ENCODE assay signal across 9 cellular contexts in genomic region chr11:46381046-46381835, GRCh38. TPM values are rescaled to one million over a fixed set of nuclear protein-coding genes. Genes with fewer than 3 reads are reported as not detected.
DNase-seq lines count a peak whose midpoint lies in the region; ATAC-seq, FAIRE-seq and TF ChIP-seq lines count a peak whose summit lies in the region.
"Had no signal": no experiment of that assay in that cellular context is flagged by ENCODE, and none has a peak within 500 bp of the region (broad histone marks: within the 10 kb centered on the region; RNA-seq: fewer than 3 reads in every experiment).

Gene MDK (plus strand): TSS chr11:46381669. CDS start chr11:46382058, 389 bp downstream.

- no peaks in the 10 kb centered on the region for H3K27me3 ChIP-seq in mesendoderm (ENCODE audit: insufficient read depth, low read length, poor library complexity)
- H3K27me3 ChIP-seq in upper lobe of left lung = peaks cover 0 to 10% (median 2%) of the 10 kb centered on the region in 4 donors

- no CpG with 5 or more reads among the region's 97 CpGs for WGBS in mesendoderm (ENCODE audit: extremely low coverage, insufficient coverage, low lambda C conversion rate)
- WGBS in upper lobe of left lung, 2 donors = 0% methylated on average over 13 of the region's 97 CpGs; no CpG with 5 or more reads in 1 of the 2 donors

- H2BK15ac ChIP-seq in mesendoderm (replicated peaks; ENCODE audit: low read depth) = no peak within 1 kb of the TSS

- H2AK5ac ChIP-seq in mesendoderm (ENCODE audit: low read length) = no peak within 1 kb of the TSS

- peak; percentile 11 for ATAC-seq in activated CD4-positive, alpha-beta T cell treated with anti-CD3 and anti-CD28 coated beads for 36 hours
- peak in 1 of 2 donors; percentile 34 for ATAC-seq in upper lobe of left lung (ENCODE audit: low FRiP score in 2 of 2)

- peaks cover 2% of the 10 kb centered on the region for H3K36me3 ChIP-seq in mesendoderm (ENCODE audit: control insufficient read depth, insufficient read depth, low read length)
- peaks cover 0 to 23% (median 14%) of the 10 kb centered on the region in 4 donors for H3K36me3 ChIP-seq in upper lobe of left lung

- H3K27ac Mint-ChIP-seq in activated CD4-positive, alpha-beta T cell treated with anti-CD3 and anti-CD28 coated beads for 36 hours = peak within 1 kb of the TSS; percentile 51

- peaks cover 8% of the 10 kb centered on the region for H3K4me1 Mint-ChIP-seq in activated CD4-positive, alpha-beta T cell treated with anti-CD3 and anti-CD28 coated beads for 36 hours

- peak; percentile 48 for DNase-seq in activated CD4-positive, alpha-beta T cell treated with anti-CD3 and anti-CD28 coated beads for 36 hours
- no peak for DNase-seq in activated CD4-positive, alpha-beta T cell treated with anti-CD3 and anti-CD28 coated beads, Interleukin-2, amount 50 U/mL, for 4 hours
- DNase-seq in NCI-H774 (lab: John Stamatoyannopoulos, UW) = peak; percentile 53
- peak in 1 of 2 donors; percentile 46 for DNase-seq in dermis microvascular lymphatic vessel endothelial cell (ENCODE audit: low read depth in 2 of 2)
- peak; percentile 81 for DNase-seq in mesendoderm
- peak in 1 of 2 donors; percentile 89 for DNase-seq in upper lobe of left lung
- no peak for DNase-seq in H54 (ENCODE audit: insufficient read length, low spot score)
- DNase-seq in NCI-H1048 (lab: John Stamatoyannopoulos, UW) = no peak

- H2BK120ac ChIP-seq in mesendoderm (ENCODE audit: low read depth, low read length) = peak within 1 kb of the TSS; percentile 39

- no peak for TF ChIP-seq CTCF in upper lobe of left lung (IDR thresholded peaks at IDR 0.05)

- peak within 1 kb of the TSS; percentile 72 for H3K4me3 Mint-ChIP-seq in activated CD4-positive, alpha-beta T cell treated with anti-CD3 and anti-CD28 coated beads for 36 hours

- peak within 1 kb of the TSS; percentile 76 for H2BK5ac ChIP-seq in mesendoderm (ENCODE audit: low read length)

- peaks cover 13% of the 10 kb centered on the region for H3K27me3 Mint-ChIP-seq in activated CD4-positive, alpha-beta T cell treated with anti-CD3 and anti-CD28 coated beads for 36 hours

- H3K9ac ChIP-seq in mesendoderm (ENCODE audit: low read length) = peak within 1 kb of the TSS; percentile 91

- H3K4me3 ChIP-seq in mesendoderm (ENCODE audit: low read length) (peak within 1 kb of the TSS; percentile 91), upper lobe of left lung (peak within 1 kb of the TSS; percentile 67 to 92 (median 74))

- H3K36me3 Mint-ChIP-seq in activated CD4-positive, alpha-beta T cell treated with anti-CD3 and anti-CD28 coated beads for 36 hours (ENCODE audit: low read depth) = peaks cover 17% of the 10 kb centered on the region

- no peaks in the 10 kb centered on the region for H3K79me2 ChIP-seq in mesendoderm (ENCODE audit: control insufficient read depth, insufficient read depth, low read length)

- H3K56ac ChIP-seq in mesendoderm (ENCODE audit: low read length) = peak within 1 kb of the TSS; percentile 92

- no peak within 1 kb of the TSS for H4K8ac ChIP-seq in mesendoderm (ENCODE audit: low read depth, low read length)

- peak within 1 kb of the TSS; percentile 88 for H3K4ac ChIP-seq in mesendoderm (ENCODE audit: low read depth, low read length)

- H3K27ac ChIP-seq in mesendoderm (ENCODE audit: low read depth, low read length) (peak within 1 kb of the TSS; percentile 96), upper lobe of left lung (peak within 1 kb of the TSS; percentile 71 to 88 (median 77))

- peak within 1 kb of the TSS; percentile 87 for H3K18ac ChIP-seq in mesendoderm (ENCODE audit: low read length)

- H4K5ac ChIP-seq in mesendoderm (ENCODE audit: low read length) = no peak within 1 kb of the TSS

- intact Hi-C loops in activated CD4-positive, alpha-beta T cell treated with anti-CD3 and anti-CD28 coated beads for 36 hours (cut with DNase I, micrococcal nuclease) = loop anchor here (1.0 to 5.0 kb wide), 4 partner anchors 11 to 260 kb away; partner anchors contain the start of genes DGKZ (in 1 of the 2) and PHF21A (in 1 of the 2)

- H3K79me1 ChIP-seq in mesendoderm (ENCODE audit: low read length) = no peaks in the 10 kb centered on the region

- peaks cover 3% of the 10 kb centered on the region for H3K4me1 ChIP-seq in mesendoderm (ENCODE audit: control insufficient read depth, low read depth, low read length)
- peaks cover 18 to 40% (median 27%) of the 10 kb centered on the region in 4 donors for H3K4me1 ChIP-seq in upper lobe of left lung

- FAIRE-seq in H54 (lab: Jason Lieb, UNC) = no peak
- FAIRE-seq: endometrium had no signal

- peak within 1 kb of the TSS; percentile 73 for H3K23ac ChIP-seq in mesendoderm (ENCODE audit: low read length)

- CTCF ChIA-PET in activated CD4-positive, alpha-beta T cell treated with anti-CD3 and anti-CD28 coated beads for 36 hours (lab: Charles Lee) = interaction anchor here (0.6 to 3.3 kb wide), 2 partner anchors 8 to 29 kb away, joined by 3 to 9 read pairs; no protein-coding TSS in a partner anchor

- no peak for TF ChIP-seq EP300 in upper lobe of left lung (IDR thresholded peaks at IDR 0.05)

- TF ChIP-seq POLR2A in upper lobe of left lung (IDR thresholded peaks at IDR 0.05) (no peak), H54 (IDR thresholded peaks at IDR 0.05; ENCODE audit: low read depth, low read length) (no peak; the same call in 1 of the 2 replicates)

- POLR2A ChIA-PET in activated CD4-positive, alpha-beta T cell treated with anti-CD3 and anti-CD28 coated beads for 36 hours (lab: Charles Lee) = no interaction called here

- no peaks in the 10 kb centered on the region for H3K9me3 Mint-ChIP-seq in activated CD4-positive, alpha-beta T cell treated with anti-CD3 and anti-CD28 coated beads for 36 hours (ENCODE audit: low read depth)

- H3K9me3 ChIP-seq in upper lobe of left lung = no peaks in the 10 kb centered on the region

- H3K4me2 ChIP-seq in mesendoderm (ENCODE audit: low read length) = peak within 1 kb of the TSS; percentile 59

RNA-seq across cellular contexts. Expression of gene MDK, which starts in this region (rescaled TPM):
- 1 to 10 TPM; 3.0 to 6.7 TPM for total RNA-seq in activated CD4-positive, alpha-beta T cell treated with anti-CD3 and anti-CD28 coated beads for 36 hours
- total RNA-seq in dermis microvascular lymphatic vessel endothelial cell (34.8 and 58.0 TPM in 2 replicates), upper lobe of left lung (10 to 100 TPM in 5 of 6 donors, not detected in 1; 14.3 to 44.8 (median 34.1) TPM)
- 371 TPM for polyA plus RNA-seq in mesendoderm (2013, experiment 1 of 2)
- 374 TPM for polyA plus RNA-seq in mesendoderm (2013, experiment 2 of 2)

Comparison
In these comparisons a context has a peak if more than half of its experiments do, and no peak if none do; other contexts are left out.
1. DNase-seq: peak in activated CD4-positive, alpha-beta T cell treated with anti-CD3 and anti-CD28 coated beads for 36 hours (single experiment), NCI-H774 (single experiment) and mesendoderm (single experiment); none in activated CD4-positive, alpha-beta T cell treated with anti-CD3 and anti-CD28 coated beads, Interleukin-2, amount 50 U/mL, for 4 hours (0 of 2), H54 (single experiment) and NCI-H1048 (single experiment).